ENCODE assay signal across 10 cellular contexts in the genomic region with DNA sequence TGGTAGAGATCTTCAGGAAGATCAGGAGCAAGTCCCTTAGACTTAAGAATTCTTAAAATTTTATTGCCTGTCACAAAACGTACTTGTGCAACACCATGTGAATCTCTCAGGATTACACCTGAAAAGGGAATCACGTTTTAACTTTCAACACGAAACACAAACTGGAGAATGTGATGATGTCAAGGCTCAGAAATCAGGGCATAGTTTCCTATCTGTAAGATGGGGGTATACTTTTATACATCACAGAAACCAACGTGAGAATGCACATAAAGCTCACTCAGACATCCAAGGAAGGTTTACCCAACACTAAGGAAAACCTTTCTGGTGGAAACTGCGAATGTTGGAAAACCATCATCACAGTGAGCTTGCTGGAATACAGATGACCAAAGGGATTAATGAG. TPM values are rescaled to one million over a fixed set of nuclear protein-coding genes. Genes with fewer than 3 reads are reported as not detected.
DNase-seq lines count a peak whose midpoint lies in the region; ATAC-seq and TF ChIP-seq lines count a peak whose summit lies in the region.
"Had no signal": no experiment of that assay in that cellular context is flagged by ENCODE, and none has a peak within 500 bp of the region (broad histone marks: within the 10 kb centered on the region; RNA-seq: fewer than 3 reads in every experiment).

No MANE protein-coding gene starts in this region.

- H3K27ac ChIP-seq in DOHH2 (ENCODE audit: low read depth, low read length) (no peak overlapping the region), coronary artery (no peak overlapping the region)

- H3K4me2 ChIP-seq in DOHH2 (ENCODE audit: low read length) = peak overlapping the region; percentile 98

- H3K27me3 Mint-ChIP-seq in neural crest cell (ENCODE audit: low read depth) = no peaks in the 10 kb centered on the region

- H3K9me3 ChIP-seq in DOHH2 (ENCODE audit: control insufficient read depth, insufficient read depth, low read length) = no peaks in the 10 kb centered on the region
- H3K9me3 ChIP-seq: left lung had no signal

- ATAC-seq in GM18498 (IDR thresholded peaks at IDR 0.05; ENCODE audit: unreplicated experiment) = no peak
- ATAC-seq: left lung had no signal

- no peak for TF ChIP-seq CTCF in DOHH2 (IDR thresholded peaks at IDR 0.05; ENCODE audit: low read depth, low read length, poor library complexity, severe bottlenecking)
- no peak for TF ChIP-seq CTCF in NB4 (IDR thresholded peaks at IDR 0.05; ENCODE audit: low read depth, low read length)
- TF ChIP-seq CTCF in coronary artery (IDR thresholded peaks at IDR 0.05) = no peak
- no peak for TF ChIP-seq CTCF in neural crest cell (conservative IDR thresholded peaks at IDR 0.05)

- no peak for TF ChIP-seq POLR2A in NB4 (IDR thresholded peaks at IDR 0.05; ENCODE audit: extremely low read depth, insufficient read length)

- H3K9me2 ChIP-seq in DOHH2 (replicated peaks; ENCODE audit: control insufficient read depth, low read length) = no peaks in the 10 kb centered on the region

- peaks cover 49% of the 10 kb centered on the region for H3K79me2 ChIP-seq in DOHH2 (ENCODE audit: control insufficient read depth, low read length)

- H3K4me3 ChIP-seq in DOHH2 (ENCODE audit: low read length) (peak overlapping the region; percentile 91), NB4 (ENCODE audit: low read depth, low read length) (peak overlapping the region; percentile 100), coronary artery (peak overlapping the region; percentile 92)

- H3K27me3 ChIP-seq in DOHH2 (ENCODE audit: control insufficient read depth, low read length) = no peaks in the 10 kb centered on the region
- H3K27me3 ChIP-seq: left lung had no signal

- peaks cover 29% of the 10 kb centered on the region for H3K4me1 ChIP-seq in DOHH2 (ENCODE audit: control insufficient read depth, low read length)

- H3K9me3 Mint-ChIP-seq in neural crest cell = no peaks in the 10 kb centered on the region

- H3K4me1 Mint-ChIP-seq in neural crest cell = peaks cover 39% of the 10 kb centered on the region

- no peak for DNase-seq in NB4 (ENCODE audit: low read depth)
- no peak for DNase-seq in coronary artery (ENCODE audit: low spot score)
- no peak for DNase-seq in neural crest cell (ENCODE audit: low read depth, low spot score)
- DNase-seq in putamen (ENCODE audit: low spot score) = no peak
- DNase-seq in mucosa of gallbladder (ENCODE audit: low spot score) = no peak
- DNase-seq in hypothalamus (lab: John Stamatoyannopoulos, UW) = no peak
- DNase-seq: activated CD8-positive, alpha-beta memory T cell treated with anti-CD3 and anti-CD28 coated beads for 24 hours; left lung had no signal

- peak overlapping the region; percentile 83 for H3K4me3 Mint-ChIP-seq in neural crest cell

- H3K36me3 ChIP-seq in DOHH2 (ENCODE audit: control insufficient read depth, low read length) = peaks cover 51% of the 10 kb centered on the region

- H4K20me1 ChIP-seq in DOHH2 (ENCODE audit: control insufficient read depth, insufficient read depth, low read depth, low read length) = peaks cover 11% of the 10 kb centered on the region

- H3F3A ChIP-seq in DOHH2 (ENCODE audit: control insufficient read depth, insufficient read depth) = peaks cover 53% of the 10 kb centered on the region

- no peak overlapping the region for H3K27ac Mint-ChIP-seq in neural crest cell (ENCODE audit: unreplicated experiment)

- H3K36me3 Mint-ChIP-seq in neural crest cell (ENCODE audit: low read depth) = peaks cover 20% of the 10 kb centered on the region

RNA-seq across cellular contexts. Expression of gene RPS13, which starts 2.0 kb away (rescaled TPM):
- total RNA-seq in neural crest cell = 1,131 and 1,196 TPM in 2 replicates
- total RNA-seq in mucosa of gallbladder = 703 TPM
